21 cellular contexts compared by ENCODE assay signal in the genomic region with DNA sequence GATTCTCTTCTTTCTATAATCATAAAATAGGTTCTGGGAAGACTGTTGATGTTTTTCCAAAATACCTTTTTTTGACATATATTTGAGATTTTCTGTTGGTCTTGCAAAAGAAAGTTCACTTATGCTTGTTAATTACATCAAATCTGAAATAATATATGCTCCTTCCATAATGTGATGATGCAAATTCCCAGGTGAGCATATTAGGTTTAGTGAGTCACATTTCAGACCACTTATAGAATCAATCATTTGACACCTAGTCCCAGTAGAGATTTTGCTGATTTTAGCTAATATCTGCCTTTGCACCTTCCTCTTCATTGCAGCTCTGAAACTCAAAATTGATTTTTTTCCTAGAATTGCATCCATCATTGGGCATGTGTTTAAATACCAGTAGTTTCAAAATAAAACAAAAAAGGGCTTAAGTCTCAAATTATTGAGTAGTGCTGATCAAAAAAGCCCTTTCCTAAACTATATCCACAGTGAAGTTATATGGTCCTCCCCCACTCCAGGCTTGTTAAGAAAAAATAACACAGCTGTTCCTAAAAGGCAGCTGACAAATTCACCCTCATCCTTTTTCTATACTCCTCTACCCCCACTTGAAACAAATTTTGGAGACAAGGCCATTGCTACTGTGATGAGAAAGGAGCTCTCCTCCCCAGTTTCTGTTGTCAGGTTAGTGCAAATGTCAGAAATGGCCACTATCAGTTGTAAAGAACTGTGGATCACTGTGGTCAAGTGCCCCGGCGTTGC. TPM values are rescaled to one million over a fixed set of nuclear protein-coding genes. Genes with fewer than 3 reads are reported as not detected.
A peak's percentile ranks its signal among the peaks of the same experiment; 100 is the strongest.
DNase-seq lines count a peak whose midpoint lies in the region; ATAC-seq, FAIRE-seq and TF ChIP-seq lines count a peak whose summit lies in the region.
"Had no signal": no experiment of that assay in that cellular context is flagged by ENCODE, and none has a peak within 500 bp of the region (broad histone marks: within the 10 kb centered on the region; RNA-seq: fewer than 3 reads in every experiment).

No MANE protein-coding gene starts in this region.

- no peaks in the 10 kb centered on the region for H4K20me1 ChIP-seq in Karpas-422 (ENCODE audit: insufficient read depth, low read depth, low read length)

- no peak overlapping the region for H2AFZ ChIP-seq in Karpas-422 (ENCODE audit: low read length)

- no peaks in the 10 kb centered on the region for H3K27me3 Mint-ChIP-seq in CD4-positive, alpha-beta T cell
- peaks cover 5% of the 10 kb centered on the region for H3K27me3 Mint-ChIP-seq in glutamatergic neuron (ENCODE audit: unreplicated experiment)

- no peaks in the 10 kb centered on the region for H3K27me3 ChIP-seq in CD4-positive, alpha-beta T cell (ENCODE audit: control insufficient read depth, insufficient read depth, low read length)
- H3K27me3 ChIP-seq in Karpas-422 (ENCODE audit: low read length): no peaks in the 10 kb centered on the region
- no peaks in the 10 kb centered on the region for H3K27me3 ChIP-seq in psoas muscle (ENCODE audit: insufficient read depth in 3 of 3, low read length in 2 of 3)
- no peaks in the 10 kb centered on the region for H3K27me3 ChIP-seq in right atrium auricular region
- H3K27me3 ChIP-seq: BLaER1 treated with 17β-estradiol and CSF1 and Interleukin-3, amounts not matched to agents 10 nM and 100 nM; MG63 had no signal

- H3K79me2 ChIP-seq in Karpas-422 (ENCODE audit: low read length): peaks cover 86% of the 10 kb centered on the region

- H3K9me3 Mint-ChIP-seq in CD4-positive, alpha-beta T cell: no peaks in the 10 kb centered on the region
- no peaks in the 10 kb centered on the region for H3K9me3 Mint-ChIP-seq in glutamatergic neuron (ENCODE audit: unreplicated experiment)

- no peak for ATAC-seq in CD4-positive, alpha-beta T cell (ENCODE audit: poor library complexity)
- ATAC-seq in psoas muscle: no peak
- ATAC-seq: PC-3 had no signal

- H3K36me3 ChIP-seq in Karpas-422 (ENCODE audit: insufficient read depth, low read length) (peaks cover 61% of the 10 kb centered on the region), psoas muscle (ENCODE audit: insufficient read depth in 1 of 2, low read depth in 1 of 2) (peaks cover 4 to 47% of the 10 kb centered on the region in 2 donors), right atrium auricular region (peaks cover 61% of the 10 kb centered on the region)

- CTCF ChIA-PET in CD4-positive, alpha-beta T cell (lab: Charles Lee): interaction anchor here (0.8 to 1.2 kb wide), 3 partner anchors 27 to 206 kb away, joined by 3 read pairs; no protein-coding TSS in a partner anchor

- intact Hi-C loops in CD4-positive, alpha-beta T cell (cut with DNase I, micrococcal nuclease): no loop called here
- intact Hi-C loops in psoas muscle (cut with DNase I): no loop called here

- peak overlapping the region; percentile 85 for H3K4me2 ChIP-seq in Karpas-422 (ENCODE audit: low read depth, low read length, poor library complexity, severe bottlenecking)
- H3K4me2 ChIP-seq: BLaER1 treated with 17β-estradiol and CSF1 and Interleukin-3, amounts not matched to agents 10 nM and 100 nM had no signal

- no peak for TF ChIP-seq POLR2A in H54 (IDR thresholded peaks at IDR 0.05; ENCODE audit: low read depth, low read length)

- H3K9me3 ChIP-seq in CD4-positive, alpha-beta T cell (ENCODE audit: control insufficient read depth, low read length): no peaks in the 10 kb centered on the region
- H3K9me3 ChIP-seq in Karpas-422 (ENCODE audit: low read length): no peaks in the 10 kb centered on the region
- H3K9me3 ChIP-seq in psoas muscle: no peaks in the 10 kb centered on the region
- no peaks in the 10 kb centered on the region for H3K9me3 ChIP-seq in right atrium auricular region
- H3K9me3 ChIP-seq: BLaER1 treated with 17β-estradiol and CSF1 and Interleukin-3, amounts not matched to agents 10 nM and 100 nM; HAP-1; MG63 had no signal

- POLR2A ChIA-PET in CD4-positive, alpha-beta T cell (lab: Charles Lee): no interaction called here

- peak overlapping the region; percentile 28 for H3K27ac Mint-ChIP-seq in CD4-positive, alpha-beta T cell
- peak overlapping the region; percentile 94 for H3K27ac Mint-ChIP-seq in glutamatergic neuron (ENCODE audit: unreplicated experiment)

- H3K4me3 ChIP-seq in Karpas-422 (ENCODE audit: low read length): peak overlapping the region; percentile 50
- no peak overlapping the region for H3K4me3 ChIP-seq in psoas muscle
- no peak overlapping the region for H3K4me3 ChIP-seq in right atrium auricular region
- H3K4me3 ChIP-seq: BLaER1 treated with 17β-estradiol and CSF1 and Interleukin-3, amounts not matched to agents 10 nM and 100 nM; HAP-1; MG63 had no signal

- no peak overlapping the region for H3K27ac ChIP-seq in CD4-positive, alpha-beta T cell (ENCODE audit: low read depth, low read length)
- peak overlapping the region; percentile 98 for H3K27ac ChIP-seq in Karpas-422 (ENCODE audit: low read length)
- H3K27ac ChIP-seq in psoas muscle: peak overlapping the region; percentile 40
- no peak overlapping the region for H3K27ac ChIP-seq in right atrium auricular region
- H3K27ac ChIP-seq: BLaER1 treated with 17β-estradiol and CSF1 and Interleukin-3, amounts not matched to agents 10 nM and 100 nM had no signal

- H3K4me3 Mint-ChIP-seq in CD4-positive, alpha-beta T cell: no peak overlapping the region
- peak overlapping the region; percentile 80 for H3K4me3 Mint-ChIP-seq in glutamatergic neuron (ENCODE audit: unreplicated experiment)

- no peak for FAIRE-seq in H54 (lab: Jason Lieb, UNC)
- FAIRE-seq: D721Med had no signal

- H3K4me1 ChIP-seq in Karpas-422 (ENCODE audit: low read length): peaks cover 98% of the 10 kb centered on the region
- peaks cover 39% of the 10 kb centered on the region for H3K4me1 ChIP-seq in psoas muscle
- H3K4me1 ChIP-seq in right atrium auricular region: peaks cover 0 to 49% of the 10 kb centered on the region in 2 donors

- peak overlapping the region; percentile 60 for H3K9ac ChIP-seq in Karpas-422 (ENCODE audit: low read length)
- H3K9ac ChIP-seq: BLaER1 treated with 17β-estradiol and CSF1 and Interleukin-3, amounts not matched to agents 10 nM and 100 nM had no signal

- H3K4me1 Mint-ChIP-seq in CD4-positive, alpha-beta T cell (ENCODE audit: low read depth): peaks cover 46% of the 10 kb centered on the region
- H3K4me1 Mint-ChIP-seq in glutamatergic neuron (ENCODE audit: low read depth, unreplicated experiment): peaks cover 23% of the 10 kb centered on the region

- peaks cover 90% of the 10 kb centered on the region for H3K36me3 Mint-ChIP-seq in CD4-positive, alpha-beta T cell (ENCODE audit: low read depth)
- no peaks in the 10 kb centered on the region for H3K36me3 Mint-ChIP-seq in glutamatergic neuron (ENCODE audit: unreplicated experiment)

- H3K9me2 ChIP-seq in Karpas-422 (replicated peaks; ENCODE audit: insufficient read depth, low read length): no peaks in the 10 kb centered on the region

- TF ChIP-seq CTCF in CD4-positive, alpha-beta T cell (IDR thresholded peaks at IDR 0.05): no peak
- TF ChIP-seq CTCF in glutamatergic neuron (IDR thresholded peaks at IDR 0.05; ENCODE audit: partially characterized antibody, unreplicated experiment) (no peak), psoas muscle (IDR thresholded peaks at IDR 0.05) (no peak), right atrium auricular region (IDR thresholded peaks at IDR 0.05) (no peak)

- 74 to 94% (median 83%) methylated on average over 2 of the region's 2 CpGs for WGBS in psoas muscle, 3 donors

- DNase-seq in CD4-positive, alpha-beta T cell: no peak
- DNase-seq in Karpas-422 (peak; percentile 86), glutamatergic neuron (no peak), psoas muscle (no peak), H54 (ENCODE audit: insufficient read length, low spot score) (no peak), right atrium auricular region (ENCODE audit: low spot score) (no peak), EL (no peak)
- DNase-seq: DMS79, IMR-90, MG63, NCI-H1048, NCI-H1436 treated with DMSO at 0.1 percent for 48 hours, NCI-H2029, NCI-H345, NCI-H524 treated with DMSO at 0.1 percent for 48 hours, PC-3, RPMI8226, SHP77 treated with DMSO at 0.1 percent for 48 hours had no signal

RNA-seq across cellular contexts. Expression of a gene that starts 37.1 kb away (rescaled TPM):
- total RNA-seq in CD4-positive, alpha-beta T cell: under 1 TPM; 0.25 to 0.30 TPM
- 2.3 and 3.2 TPM in 2 replicates for total RNA-seq in Karpas-422 (2014; rRNA removed; shearing (Covaris generic); ENCODE audit: low replicate concordance)
- 0.76 TPM for total RNA-seq in glutamatergic neuron (ENCODE audit: unreplicated experiment)
- 1 to 10 TPM; 4.6 to 9.1 (median 6.3) TPM for total RNA-seq in psoas muscle
- 1 to 10 TPM; 1.9 to 2.7 (median 2.1) TPM for polyA plus RNA-seq in psoas muscle
- total RNA-seq in right atrium auricular region: 1 to 10 TPM; 1.0 to 1.7 TPM
- total RNA-seq: IMR-90 had no signal

RNA-seq across cellular contexts. Expression of a gene that starts 55.0 kb away (rescaled TPM):
- total RNA-seq in CD4-positive, alpha-beta T cell: 10 to 100 TPM; 28.6 to 35.2 TPM
- 52.4 and 62.6 TPM in 2 replicates for total RNA-seq in Karpas-422 (2014; rRNA removed; shearing (Covaris generic); ENCODE audit: low replicate concordance)
- total RNA-seq in glutamatergic neuron (ENCODE audit: unreplicated experiment): 44.2 TPM
- total RNA-seq in psoas muscle: 10 to 100 TPM; 45.8 to 67.8 (median 61.1) TPM
- 10 to 100 TPM; 52.0 to 69.0 (median 58.6) TPM for polyA plus RNA-seq in psoas muscle
- total RNA-seq in right atrium auricular region: 10 to 100 TPM; 57.0 to 75.1 TPM

Comparison
In these comparisons a context has a peak if more than half of its experiments do, and no peak if none do; other contexts are left out.
1. H3K27ac ChIP-seq: peak in Karpas-422 (single experiment) and psoas muscle (single experiment); none in CD4-positive, alpha-beta T cell (single experiment) and right atrium auricular region (0 of 2).